Comparison of ENCODE assay signal across 10 cellular contexts in the genomic region with DNA sequence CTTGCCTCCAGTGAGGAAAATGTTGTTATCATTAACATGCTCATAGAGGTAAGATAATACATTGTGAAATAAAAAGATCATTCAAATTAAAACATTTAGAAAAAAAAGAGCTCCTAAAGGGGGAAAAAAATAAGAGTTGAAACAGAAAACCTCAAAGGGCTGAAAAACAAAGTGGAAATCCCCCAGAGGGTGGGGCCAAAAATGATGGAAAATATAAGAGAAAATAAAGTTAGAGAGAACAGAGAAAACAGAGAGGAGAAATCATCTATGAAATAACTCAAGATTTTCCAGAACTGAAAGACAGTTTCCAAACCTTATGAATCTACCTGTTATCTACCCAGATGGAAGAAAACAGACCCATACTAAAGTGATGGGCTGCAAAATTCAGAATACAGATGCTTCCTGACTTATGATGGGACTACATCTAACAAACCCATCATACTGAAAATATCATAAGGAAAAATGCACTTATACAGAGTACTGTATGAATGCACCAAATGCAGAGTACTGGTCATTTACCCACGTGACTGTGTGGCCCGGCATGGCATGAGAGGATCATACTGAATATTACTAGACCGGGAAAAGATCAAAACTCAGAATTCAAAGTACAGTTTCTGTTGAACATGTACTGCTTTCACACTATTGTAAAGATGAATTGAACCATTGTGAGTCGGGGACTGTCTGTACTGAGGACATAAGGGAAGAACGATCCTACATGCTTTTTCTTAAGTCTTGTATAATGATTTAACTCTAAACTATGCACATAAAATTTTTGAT. TPM values are rescaled to one million over a fixed set of nuclear protein-coding genes. Genes with fewer than 3 reads are reported as not detected.
DNase-seq lines count a peak whose midpoint lies in the region; ATAC-seq and TF ChIP-seq lines count a peak whose summit lies in the region.
"Had no signal": no experiment of that assay in that cellular context is flagged by ENCODE, and none has a peak within 500 bp of the region (broad histone marks: within the 10 kb centered on the region; RNA-seq: fewer than 3 reads in every experiment).

No MANE protein-coding gene starts in this region.

- CTCF ChIA-PET in activated CD8-positive, alpha-beta T cell treated with anti-CD3 and anti-CD28 coated beads, Interleukin-2, amount 10 ng/mL, durations not matched to agents 7 days and 5 days (lab: Charles Lee): interaction anchor here (0.6 to 2.8 kb wide), 9 partner anchors 9 to 561 kb away, joined by 3 to 9 read pairs (median 4); partner anchors contain the start of genes PPIL6 and SMPD2

- no peak for TF ChIP-seq CTCF in fibroblast of villous mesenchyme (IDR thresholded peaks at IDR 0.05; ENCODE audit: insufficient read depth, low read depth, low read length)
- no peak for TF ChIP-seq CTCF in tibial nerve (IDR thresholded peaks at IDR 0.05)

- no peak overlapping the region for H3K27ac ChIP-seq in tibial nerve
- H3K27ac ChIP-seq: brain microvascular endothelial cell had no signal

- DNase-seq in activated naive CD4-positive, alpha-beta T cell treated with Interleukin-2 at 50 U/mL for 16 hours: peak; percentile 29
- DNase-seq in activated naive CD4-positive, alpha-beta T cell (lab: John Stamatoyannopoulos, UW): no peak
- no peak for DNase-seq in activated CD8-positive, alpha-beta T cell treated with anti-CD3 and anti-CD28 coated beads, Interleukin-2, amount 10 ng/mL, durations not matched to agents 7 days and 5 days
- DNase-seq in fibroblast of villous mesenchyme (ENCODE audit: low read depth) (no peak), tibial nerve (ENCODE audit: low spot score in 2 of 2) (no peak), middle frontal gyrus (ENCODE audit: extremely low spot score, low spot score) (no peak)
- DNase-seq in stimulated activated naive CD8-positive, alpha-beta T cell treated with anti-CD3 and anti-CD28 coated beads, Interleukin-15, amount 100 ng/mL, for 72 hours: no peak
- DNase-seq: brain microvascular endothelial cell, right cardiac atrium had no signal

- POLR2A ChIA-PET in activated CD8-positive, alpha-beta T cell treated with anti-CD3 and anti-CD28 coated beads, Interleukin-2, amount 10 ng/mL, durations not matched to agents 7 days and 5 days (lab: Charles Lee): interaction anchor here (0.6 to 5.5 kb wide), 4 partner anchors 13 to 50 kb away, joined by 3 to 40 read pairs (median 6); partner anchors contain the start of gene MICAL1

- no peaks in the 10 kb centered on the region for H3K27me3 ChIP-seq in tibial nerve
- H3K27me3 ChIP-seq: brain microvascular endothelial cell had no signal

- no peak for TF ChIP-seq EP300 in tibial nerve (IDR thresholded peaks at IDR 0.05)

- peak overlapping the region; percentile 76 for H3K4me3 Mint-ChIP-seq in activated CD8-positive, alpha-beta T cell treated with anti-CD3 and anti-CD28 coated beads, Interleukin-2, amount 10 ng/mL, durations not matched to agents 7 days and 5 days
- peak overlapping the region; percentile 87 to 89 for H3K4me3 Mint-ChIP-seq in stimulated activated naive CD8-positive, alpha-beta T cell treated with anti-CD3 and anti-CD28 coated beads, Interleukin-15, amount 100 ng/mL, for 72 hours

- H3K36me3 Mint-ChIP-seq in activated CD8-positive, alpha-beta T cell treated with anti-CD3 and anti-CD28 coated beads, Interleukin-2, amount 10 ng/mL, durations not matched to agents 7 days and 5 days (ENCODE audit: low read depth): peaks cover 70% of the 10 kb centered on the region

- no peak for TF ChIP-seq POLR2A in tibial nerve (IDR thresholded peaks at IDR 0.05)

- ATAC-seq in activated CD8-positive, alpha-beta T cell treated with anti-CD3 and anti-CD28 coated beads, Interleukin-2, amount 10 ng/mL, durations not matched to agents 7 days and 5 days: no peak
- ATAC-seq in stimulated activated naive CD8-positive, alpha-beta T cell treated with anti-CD3 and anti-CD28 coated beads, Interleukin-15, amount 100 ng/mL, for 72 hours: no peak
- ATAC-seq in GM21381 (IDR thresholded peaks at IDR 0.05; ENCODE audit: unreplicated experiment): no peak
- ATAC-seq: right cardiac atrium had no signal

- H3K36me3 ChIP-seq in tibial nerve: peaks cover 0 to 56% (median 9%) of the 10 kb centered on the region in 3 donors

- no peaks in the 10 kb centered on the region for H3K9me3 Mint-ChIP-seq in activated CD8-positive, alpha-beta T cell treated with anti-CD3 and anti-CD28 coated beads, Interleukin-2, amount 10 ng/mL, durations not matched to agents 7 days and 5 days (ENCODE audit: insufficient read depth)
- no peaks in the 10 kb centered on the region for H3K9me3 Mint-ChIP-seq in stimulated activated naive CD8-positive, alpha-beta T cell treated with anti-CD3 and anti-CD28 coated beads, Interleukin-15, amount 100 ng/mL, for 72 hours

- H3K4me3 ChIP-seq in fibroblast of villous mesenchyme (ENCODE audit: low read depth, low read length) (peak overlapping the region; percentile 2), tibial nerve (no peak overlapping the region)

- 54 to 56% methylated on average over 5 of the region's 5 CpGs for WGBS in tibial nerve, 2 donors

- H3K9me3 ChIP-seq in tibial nerve: no peaks in the 10 kb centered on the region

- no peaks in the 10 kb centered on the region for H3K27me3 Mint-ChIP-seq in activated CD8-positive, alpha-beta T cell treated with anti-CD3 and anti-CD28 coated beads, Interleukin-2, amount 10 ng/mL, durations not matched to agents 7 days and 5 days (ENCODE audit: low read depth)
- no peaks in the 10 kb centered on the region for H3K27me3 Mint-ChIP-seq in stimulated activated naive CD8-positive, alpha-beta T cell treated with anti-CD3 and anti-CD28 coated beads, Interleukin-15, amount 100 ng/mL, for 72 hours

- H3K4me1 Mint-ChIP-seq in activated CD8-positive, alpha-beta T cell treated with anti-CD3 and anti-CD28 coated beads, Interleukin-2, amount 10 ng/mL, durations not matched to agents 7 days and 5 days (ENCODE audit: low read depth): peaks cover 72% of the 10 kb centered on the region
- H3K4me1 Mint-ChIP-seq in stimulated activated naive CD8-positive, alpha-beta T cell treated with anti-CD3 and anti-CD28 coated beads, Interleukin-15, amount 100 ng/mL, for 72 hours: peaks cover 70% of the 10 kb centered on the region

- H3K4me1 ChIP-seq in tibial nerve: peaks cover 3 to 70% (median 36%) of the 10 kb centered on the region in 4 donors

- peak overlapping the region; percentile 62 for H3K27ac Mint-ChIP-seq in activated CD8-positive, alpha-beta T cell treated with anti-CD3 and anti-CD28 coated beads, Interleukin-2, amount 10 ng/mL, durations not matched to agents 7 days and 5 days
- H3K27ac Mint-ChIP-seq in stimulated activated naive CD8-positive, alpha-beta T cell treated with anti-CD3 and anti-CD28 coated beads, Interleukin-15, amount 100 ng/mL, for 72 hours: peak overlapping the region; percentile 90 to 98

RNA-seq across cellular contexts. Expression of gene ZBTB24, which starts 4.0 kb away (rescaled TPM):
- total RNA-seq in activated CD8-positive, alpha-beta T cell treated with anti-CD3 and anti-CD28 coated beads, Interleukin-2, amount 10 ng/mL, durations not matched to agents 7 days and 5 days: 10 to 100 TPM; 16.0 to 16.3 TPM
- total RNA-seq in fibroblast of villous mesenchyme: 8.1 and 10.4 TPM in 2 replicates
- 1 to 10 TPM; 6.5 to 9.6 (median 8.0) TPM for total RNA-seq in tibial nerve

RNA-seq across cellular contexts. Expression of gene MICAL1, which starts 23.5 kb away (rescaled TPM):
- total RNA-seq in activated CD8-positive, alpha-beta T cell treated with anti-CD3 and anti-CD28 coated beads, Interleukin-2, amount 10 ng/mL, durations not matched to agents 7 days and 5 days: 10 to 100 TPM; 50.5 to 53.2 TPM
- total RNA-seq in fibroblast of villous mesenchyme (54.1 and 55.3 TPM in 2 replicates), tibial nerve (10 to 100 TPM; 45.4 to 91.0 (median 70.3) TPM)

RNA-seq across cellular contexts. Expression of gene SMPD2, which starts 38.5 kb away (rescaled TPM):
- 10 to 100 TPM; 15.5 to 15.6 TPM for total RNA-seq in activated CD8-positive, alpha-beta T cell treated with anti-CD3 and anti-CD28 coated beads, Interleukin-2, amount 10 ng/mL, durations not matched to agents 7 days and 5 days
- total RNA-seq in fibroblast of villous mesenchyme (7.3 and 11.3 TPM in 2 replicates), tibial nerve (10 to 100 TPM; 12.6 to 32.4 (median 17.1) TPM)

RNA-seq across cellular contexts. Expression of gene PPIL6, which starts 38.6 kb away (rescaled TPM):
- under 1 TPM in 1 of 2 experiments, not detected in 1; 0.16 TPM for total RNA-seq in activated CD8-positive, alpha-beta T cell treated with anti-CD3 and anti-CD28 coated beads, Interleukin-2, amount 10 ng/mL, durations not matched to agents 7 days and 5 days
- total RNA-seq in fibroblast of villous mesenchyme (0.97 and 1.7 TPM in 2 replicates), tibial nerve (10 to 100 TPM in 1 of 4 donors, 1 to 10 TPM in 3; 1.2 to 16.5 (median 4.8) TPM)
